ENCODE assay signal across 1 cellular context in the genomic region with DNA sequence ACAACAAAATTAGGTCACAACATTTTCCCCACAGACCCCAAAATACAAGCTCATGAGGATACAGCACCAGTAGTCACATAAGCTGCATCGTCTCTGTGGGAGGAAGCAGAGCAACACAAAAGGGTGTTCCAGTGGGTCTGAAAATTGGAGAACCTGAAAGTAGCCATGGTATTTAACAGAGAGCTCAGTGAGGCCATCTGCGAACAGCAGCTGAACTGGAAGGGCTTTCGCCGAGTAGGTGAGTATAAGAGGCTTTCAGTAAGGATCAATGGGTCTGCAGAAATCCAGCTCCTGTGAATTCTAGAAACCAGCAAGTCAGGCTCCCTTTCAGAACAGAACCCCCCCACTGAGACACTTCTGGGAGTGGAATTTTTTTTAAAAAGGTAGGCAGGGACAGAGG.
TF ChIP-seq lines count a peak whose summit lies in the region.

No MANE protein-coding gene starts in this region.

TF ChIP-seq in WTC11, 78 proteins besides CTCF, POLR2A, EP300 and RAD21 (continued from another document):
- TF ChIP-seq, protein P1, sequence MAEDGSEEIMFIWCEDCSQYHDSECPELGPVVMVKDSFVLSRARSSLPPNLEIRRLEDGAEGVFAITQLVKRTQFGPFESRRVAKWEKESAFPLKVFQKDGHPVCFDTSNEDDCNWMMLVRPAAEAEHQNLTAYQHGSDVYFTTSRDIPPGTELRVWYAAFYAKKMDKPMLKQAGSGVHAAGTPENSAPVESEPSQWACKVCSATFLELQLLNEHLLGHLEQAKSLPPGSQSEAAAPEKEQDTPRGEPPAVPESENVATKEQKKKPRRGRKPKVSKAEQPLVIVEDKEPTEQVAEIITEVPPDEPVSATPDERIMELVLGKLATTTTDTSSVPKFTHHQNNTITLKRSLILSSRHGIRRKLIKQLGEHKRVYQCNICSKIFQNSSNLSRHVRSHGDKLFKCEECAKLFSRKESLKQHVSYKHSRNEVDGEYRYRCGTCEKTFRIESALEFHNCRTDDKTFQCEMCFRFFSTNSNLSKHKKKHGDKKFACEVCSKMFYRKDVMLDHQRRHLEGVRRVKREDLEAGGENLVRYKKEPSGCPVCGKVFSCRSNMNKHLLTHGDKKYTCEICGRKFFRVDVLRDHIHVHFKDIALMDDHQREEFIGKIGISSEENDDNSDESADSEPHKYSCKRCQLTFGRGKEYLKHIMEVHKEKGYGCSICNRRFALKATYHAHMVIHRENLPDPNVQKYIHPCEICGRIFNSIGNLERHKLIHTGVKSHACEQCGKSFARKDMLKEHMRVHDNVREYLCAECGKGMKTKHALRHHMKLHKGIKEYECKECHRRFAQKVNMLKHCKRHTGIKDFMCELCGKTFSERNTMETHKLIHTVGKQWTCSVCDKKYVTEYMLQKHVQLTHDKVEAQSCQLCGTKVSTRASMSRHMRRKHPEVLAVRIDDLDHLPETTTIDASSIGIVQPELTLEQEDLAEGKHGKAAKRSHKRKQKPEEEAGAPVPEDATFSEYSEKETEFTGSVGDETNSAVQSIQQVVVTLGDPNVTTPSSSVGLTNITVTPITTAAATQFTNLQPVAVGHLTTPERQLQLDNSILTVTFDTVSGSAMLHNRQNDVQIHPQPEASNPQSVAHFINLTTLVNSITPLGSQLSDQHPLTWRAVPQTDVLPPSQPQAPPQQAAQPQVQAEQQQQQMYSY (CRISPR knock-in tag; IDR thresholded peaks at IDR 0.05) = no peak
- TF ChIP-seq, protein P2, sequence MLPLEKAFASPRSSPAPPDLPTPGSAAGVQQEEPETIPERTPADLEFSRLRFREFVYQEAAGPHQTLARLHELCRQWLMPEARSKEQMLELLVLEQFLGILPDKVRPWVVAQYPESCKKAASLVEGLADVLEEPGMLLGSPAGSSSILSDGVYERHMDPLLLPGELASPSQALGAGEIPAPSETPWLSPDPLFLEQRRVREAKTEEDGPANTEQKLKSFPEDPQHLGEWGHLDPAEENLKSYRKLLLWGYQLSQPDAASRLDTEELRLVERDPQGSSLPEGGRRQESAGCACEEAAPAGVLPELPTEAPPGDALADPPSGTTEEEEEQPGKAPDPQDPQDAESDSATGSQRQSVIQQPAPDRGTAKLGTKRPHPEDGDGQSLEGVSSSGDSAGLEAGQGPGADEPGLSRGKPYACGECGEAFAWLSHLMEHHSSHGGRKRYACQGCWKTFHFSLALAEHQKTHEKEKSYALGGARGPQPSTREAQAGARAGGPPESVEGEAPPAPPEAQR (CRISPR knock-in tag; IDR thresholded peaks at IDR 0.05) = no peak
- no peak for TF ChIP-seq ZNF219 (CRISPR knock-in tag; IDR thresholded peaks at IDR 0.05; ENCODE audit: borderline replicate concordance)
- no peak for TF ChIP-seq ZNF512 (CRISPR knock-in tag; IDR thresholded peaks at IDR 0.05; ENCODE audit: borderline replicate concordance)
- TF ChIP-seq GABPB1 (CRISPR knock-in tag; IDR thresholded peaks at IDR 0.05) = no peak
- TF ChIP-seq NR2C2 (CRISPR knock-in tag; IDR thresholded peaks at IDR 0.05) = no peak
- no peak for TF ChIP-seq ZNF532 (CRISPR knock-in tag; IDR thresholded peaks at IDR 0.05; ENCODE audit: borderline replicate concordance)
TF ChIP-seq in WTC11: peak in this region for 0.
